ENCODE assay signal across 8 cellular contexts in genomic region chr15:81296673-81297072, GRCh38. TPM values are rescaled to one million over a fixed set of nuclear protein-coding genes. Genes with fewer than 3 reads are reported as not detected.
DNase-seq lines count a peak whose midpoint lies in the region; ATAC-seq and TF ChIP-seq lines count a peak whose summit lies in the region.

No MANE protein-coding gene starts in this region.

- DNase-seq in GM12865 (ENCODE audit: low read depth) (peak; percentile 95), NB4 (ENCODE audit: low read depth) (peak; percentile 96), activated T-cell treated with anti-CD3 and anti-CD28 coated beads for 1 hour (ENCODE audit: low read depth) (peak; percentile 54), right atrium auricular region (ENCODE audit: low spot score) (no peak), prostate gland (ENCODE audit: low spot score) (no peak), HPDE6-E6E7 (ENCODE audit: extremely low spot score) (no peak)
- DNase-seq in stimulated activated CD8-positive, alpha-beta memory T cell treated with anti-CD3 and anti-CD28 coated beads, Interleukin-2, amount 100 ng/mL, for 1 hour (ENCODE audit: low read depth in 2 of 2): peak; percentile 43 to 53

- H3K27ac ChIP-seq in right atrium auricular region: peak overlapping the region; percentile 29 to 45
- H3K27ac ChIP-seq in prostate gland: peak overlapping the region in 1 of 2 donors; percentile 18

- peaks cover 5% of the 10 kb centered on the region for H3K36me3 ChIP-seq in right atrium auricular region
- no peaks in the 10 kb centered on the region for H3K36me3 ChIP-seq in prostate gland

- TF ChIP-seq POLR2A in NB4 (IDR thresholded peaks at IDR 0.05; ENCODE audit: extremely low read depth, insufficient read length) (peak; percentile 69), prostate gland (IDR thresholded peaks at IDR 0.05) (no peak)

- H3K9me3 ChIP-seq in right atrium auricular region (no peaks in the 10 kb centered on the region), prostate gland (no peaks in the 10 kb centered on the region)

- H3K27me3 ChIP-seq in right atrium auricular region (no peaks in the 10 kb centered on the region), prostate gland (replicated peaks; ENCODE audit: insufficient read depth) (no peaks in the 10 kb centered on the region)

- intact Hi-C loops in prostate gland (cut with DNase I): no loop called here

- TF ChIP-seq CTCF in GM12865 (IDR thresholded peaks at IDR 0.05; ENCODE audit: insufficient read depth, low read depth, low read length, missing control alignments) (no peak), NB4 (IDR thresholded peaks at IDR 0.05; ENCODE audit: low read depth, low read length) (no peak), right atrium auricular region (IDR thresholded peaks at IDR 0.05) (no peak), prostate gland (IDR thresholded peaks at IDR 0.05) (no peak)

- peak; percentile 43 for ATAC-seq in GM21825 (IDR thresholded peaks at IDR 0.05; ENCODE audit: unreplicated experiment)

- H3K4me3 ChIP-seq in GM12865 (ENCODE audit: low read depth, low read length) (peak overlapping the region; percentile 47), NB4 (ENCODE audit: low read depth, low read length) (peak overlapping the region; percentile 71), right atrium auricular region (peak overlapping the region in 1 of 2 donors; percentile 25), prostate gland (peak overlapping the region in 1 of 2 donors; percentile 1)

- peaks cover 0 to 35% of the 10 kb centered on the region in 2 donors for H3K4me1 ChIP-seq in right atrium auricular region
- H3K4me1 ChIP-seq in prostate gland (replicated peaks): no peaks in the 10 kb centered on the region

- WGBS in prostate gland: 77% methylated on average over 11 of the region's 11 CpGs

RNA-seq across cellular contexts. Expression of gene STARD5, which starts 27.3 kb away (rescaled TPM):
- 1 to 10 TPM; 2.2 to 3.0 TPM for total RNA-seq in right atrium auricular region
- 10 to 100 TPM; 19.6 to 23.2 TPM for total RNA-seq in prostate gland

Comparison
In these comparisons a context has a peak if more than half of its experiments do, and no peak if none do; other contexts are left out.
1. DNase-seq: peak in GM12865 (single experiment), NB4 (single experiment), activated T-cell treated with anti-CD3 and anti-CD28 coated beads for 1 hour (single experiment) and stimulated activated CD8-positive, alpha-beta memory T cell treated with anti-CD3 and anti-CD28 coated beads, Interleukin-2, amount 100 ng/mL, for 1 hour (2 of 2); none in right atrium auricular region (single experiment), prostate gland (single experiment) and HPDE6-E6E7 (single experiment).
2. RNA of gene STARD5, which starts 27.3 kb away (total RNA-seq): 19.6 to 23.2 TPM in prostate gland; 2.2 to 3.0 TPM in right atrium auricular region; every median in the first group is over 4 times any median in the second.